ENCODE assay signal across 13 cellular contexts in genomic region chr2:8984855-8985254, GRCh38. TPM values are rescaled to one million over a fixed set of nuclear protein-coding genes. Genes with fewer than 3 reads are reported as not detected.
DNase-seq lines count a peak whose midpoint lies in the region; ATAC-seq and TF ChIP-seq lines count a peak whose summit lies in the region.
"Had no signal": no experiment of that assay in that cellular context is flagged by ENCODE, and none has a peak within 500 bp of the region (broad histone marks: within the 10 kb centered on the region; RNA-seq: fewer than 3 reads in every experiment).

No MANE protein-coding gene starts in this region.

- H3K27ac ChIP-seq in CD8-positive, alpha-beta memory T cell (ENCODE audit: low read depth, low read length): peak overlapping the region; percentile 33

- peaks cover 4 to 5% of the 10 kb centered on the region in 2 donors for H3K27me3 Mint-ChIP-seq in CD8-positive, alpha-beta memory T cell
- H3K27me3 Mint-ChIP-seq in WTC11 (ENCODE audit: low read depth): no peaks in the 10 kb centered on the region

- H3K36me3 Mint-ChIP-seq in CD8-positive, alpha-beta memory T cell: no peaks in the 10 kb centered on the region
- no peaks in the 10 kb centered on the region for H3K36me3 Mint-ChIP-seq in WTC11

- no peaks in the 10 kb centered on the region for H3K36me3 ChIP-seq in CD8-positive, alpha-beta memory T cell (ENCODE audit: insufficient read depth, low read length)
- no peaks in the 10 kb centered on the region for H3K36me3 ChIP-seq in HAP-1 (replicated peaks)
- H3K36me3 ChIP-seq: spleen had no signal

- no peak for TF ChIP-seq CTCF in WTC11 (IDR thresholded peaks at IDR 0.05)

- no peaks in the 10 kb centered on the region for H3K9me3 ChIP-seq in CD8-positive, alpha-beta memory T cell (ENCODE audit: low read length)
- H3K9me3 ChIP-seq in HAP-1: no peaks in the 10 kb centered on the region
- H3K9me3 ChIP-seq: spleen had no signal

- no peaks in the 10 kb centered on the region for H3K27me3 ChIP-seq in CD8-positive, alpha-beta memory T cell (ENCODE audit: insufficient read depth, low read length, poor library complexity, severe bottlenecking)
- no peaks in the 10 kb centered on the region for H3K27me3 ChIP-seq in HAP-1 (ENCODE audit: low read depth)
- H3K27me3 ChIP-seq: spleen had no signal

- CTCF ChIA-PET in CD8-positive, alpha-beta memory T cell (lab: Charles Lee): no interaction called here
- CTCF ChIA-PET in WTC11 (lab: Charles Lee): interaction anchor here (0.6 to 2.2 kb wide), 5 partner anchors 22 to 154 kb away, joined by 3 to 10 read pairs (median 3); no protein-coding TSS in a partner anchor

- DNase-seq in CD8-positive, alpha-beta memory T cell: no peak
- DNase-seq in HAP-1 (ENCODE audit: low spot score in 2 of 2): peak; percentile 19 to 20
- no peak for DNase-seq in WTC11 (ENCODE audit: low spot score)
- peak; percentile 6 for DNase-seq in midbrain (lab: John Stamatoyannopoulos, UW)
- DNase-seq in anterior cingulate cortex (lab: John Stamatoyannopoulos, UW): no peak
- no peak for DNase-seq in pons (ENCODE audit: low spot score)
- DNase-seq in NCI-H146 treated with DMSO at 0.1 percent for 48 hours (lab: John Stamatoyannopoulos, UW; ENCODE audit: unreplicated experiment): no peak
- DNase-seq: activated gamma-delta T cell treated with Interleukin-2 at 50 U/mL for 16 hours; DMS 273 treated with DMSO at 0.1 percent for 48 hours; effector CD4-positive, alpha-beta T cell; posterior cingulate gyrus; spleen had no signal

- no peak overlapping the region for H3K27ac Mint-ChIP-seq in CD8-positive, alpha-beta memory T cell
- H3K27ac Mint-ChIP-seq in WTC11: no peak overlapping the region

- no peaks in the 10 kb centered on the region for H3K9me3 Mint-ChIP-seq in CD8-positive, alpha-beta memory T cell
- H3K9me3 Mint-ChIP-seq in WTC11: no peaks in the 10 kb centered on the region

- POLR2A ChIA-PET in CD8-positive, alpha-beta memory T cell (lab: Charles Lee): no interaction called here
- POLR2A ChIA-PET in WTC11 (lab: Charles Lee): interaction anchor here (1.5 kb wide), 1 partner anchor 12 kb away, joined by 3 read pairs; no protein-coding TSS in a partner anchor

- H3K4me1 ChIP-seq in CD8-positive, alpha-beta memory T cell (ENCODE audit: insufficient read depth, low read length): no peaks in the 10 kb centered on the region
- H3K4me1 ChIP-seq in HAP-1: peaks cover 18% of the 10 kb centered on the region

- H3K4me3 Mint-ChIP-seq in CD8-positive, alpha-beta memory T cell: no peak overlapping the region
- H3K4me3 Mint-ChIP-seq in WTC11: no peak overlapping the region

- H3K4me3 ChIP-seq in CD8-positive, alpha-beta memory T cell (ENCODE audit: low read length): no peak overlapping the region
- H3K4me3 ChIP-seq in HAP-1: no peak overlapping the region
- H3K4me3 ChIP-seq: spleen had no signal

- H3K4me1 Mint-ChIP-seq in CD8-positive, alpha-beta memory T cell: no peaks in the 10 kb centered on the region
- H3K4me1 Mint-ChIP-seq in WTC11: peaks cover 32% of the 10 kb centered on the region

- in situ Hi-C loops in HAP-1 (cut with MboI; ENCODE audit: low sequenced_read_pairs): no loop called here

- ATAC-seq in WTC11 (peak; percentile 38), HG03097 (IDR thresholded peaks at IDR 0.05; ENCODE audit: low FRiP score, unreplicated experiment) (no peak)

TF ChIP-seq in WTC11, 78 proteins besides CTCF, POLR2A, EP300 and RAD21:
- TF ChIP-seq ELF4 (CRISPR knock-in tag; IDR thresholded peaks at IDR 0.05; ENCODE audit: low read depth) (no peak), JUN (CRISPR knock-in tag; IDR thresholded peaks at IDR 0.05) (no peak), RELA (CRISPR knock-in tag; IDR thresholded peaks at IDR 0.05; ENCODE audit: borderline replicate concordance) (no peak), AR (CRISPR knock-in tag; IDR thresholded peaks at IDR 0.05) (no peak), KAT7 (CRISPR knock-in tag; IDR thresholded peaks at IDR 0.05; ENCODE audit: borderline replicate concordance) (no peak), SMAD4 (CRISPR knock-in tag; IDR thresholded peaks at IDR 0.05) (no peak), ATF1 (CRISPR knock-in tag; IDR thresholded peaks at IDR 0.05) (no peak), PRDM15 (CRISPR knock-in tag; IDR thresholded peaks at IDR 0.05) (no peak), IRF1 (CRISPR knock-in tag; IDR thresholded peaks at IDR 0.05) (no peak), SP1 (CRISPR knock-in tag; conservative IDR thresholded peaks at IDR 0.05) (no peak)
- TF ChIP-seq, protein P1, sequence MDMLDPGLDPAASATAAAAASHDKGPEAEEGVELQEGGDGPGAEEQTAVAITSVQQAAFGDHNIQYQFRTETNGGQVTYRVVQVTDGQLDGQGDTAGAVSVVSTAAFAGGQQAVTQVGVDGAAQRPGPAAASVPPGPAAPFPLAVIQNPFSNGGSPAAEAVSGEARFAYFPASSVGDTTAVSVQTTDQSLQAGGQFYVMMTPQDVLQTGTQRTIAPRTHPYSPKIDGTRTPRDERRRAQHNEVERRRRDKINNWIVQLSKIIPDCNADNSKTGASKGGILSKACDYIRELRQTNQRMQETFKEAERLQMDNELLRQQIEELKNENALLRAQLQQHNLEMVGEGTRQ (CRISPR knock-in tag; IDR thresholded peaks at IDR 0.05): no peak

RNA-seq across cellular contexts. Expression of gene MBOAT2, which starts 18.6 kb away (rescaled TPM):
- total RNA-seq in CD8-positive, alpha-beta memory T cell: 1 to 10 TPM; 3.2 to 3.3 TPM
- 0.62 TPM for polyA plus RNA-seq in CD8-positive, alpha-beta memory T cell
- 19.2 to 24.7 TPM (median 22.5 TPM) in 3 replicates for total RNA-seq in WTC11 (2021)

Comparison
In these comparisons a context has a peak if more than half of its experiments do, and no peak if none do; other contexts are left out.
1. DNase-seq: peak in HAP-1 (2 of 2) and midbrain (single experiment); none in CD8-positive, alpha-beta memory T cell (0 of 5), WTC11 (single experiment), anterior cingulate cortex (0 of 58), pons (single experiment) and NCI-H146 treated with DMSO at 0.1 percent for 48 hours (single experiment).